In the genomic region with DNA sequence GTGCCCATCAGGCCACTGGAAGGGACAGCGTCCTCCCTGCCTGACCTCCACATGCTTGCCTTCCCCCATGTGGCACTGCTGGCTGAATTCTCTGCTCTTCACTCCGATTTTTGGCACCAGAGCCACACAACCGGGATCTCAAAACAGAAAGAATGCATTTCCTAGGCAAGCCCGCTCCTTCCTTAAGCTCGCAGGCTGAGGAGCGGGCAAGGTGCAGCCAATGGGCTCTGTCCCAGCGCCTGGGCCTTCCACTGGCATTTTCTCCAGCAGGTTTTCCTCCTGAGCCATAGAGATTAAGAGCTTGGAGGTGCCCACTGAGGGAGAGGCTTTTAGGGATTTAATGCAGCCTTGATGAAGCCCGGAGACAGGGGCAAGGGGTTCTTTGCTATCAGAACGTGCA, we compare ENCODE assay signal across 8 cellular contexts.
"Had no signal": no experiment of that assay in that cellular context is flagged by ENCODE, and none has a peak within 500 bp of the region (broad histone marks: within the 10 kb centered on the region; RNA-seq: fewer than 3 reads in every experiment).

No MANE protein-coding gene starts in this region.

- FAIRE-seq: HepG2, HTR-8/SVneo, K562 had no signal

- H3K27ac ChIP-seq: HL-60 had no signal

- H3K4me3 Mint-ChIP-seq: IgD-negative memory B cell had no signal

- H3K4me1 Mint-ChIP-seq: IgD-negative memory B cell had no signal

- DNase-seq: IMR-90, KBM-7, KG1 had no signal

- H3K36me3 Mint-ChIP-seq: IgD-negative memory B cell had no signal

- H3K27ac Mint-ChIP-seq: IgD-negative memory B cell had no signal

- H3K4me3 ChIP-seq: K562 had no signal
